In the genomic region with DNA sequence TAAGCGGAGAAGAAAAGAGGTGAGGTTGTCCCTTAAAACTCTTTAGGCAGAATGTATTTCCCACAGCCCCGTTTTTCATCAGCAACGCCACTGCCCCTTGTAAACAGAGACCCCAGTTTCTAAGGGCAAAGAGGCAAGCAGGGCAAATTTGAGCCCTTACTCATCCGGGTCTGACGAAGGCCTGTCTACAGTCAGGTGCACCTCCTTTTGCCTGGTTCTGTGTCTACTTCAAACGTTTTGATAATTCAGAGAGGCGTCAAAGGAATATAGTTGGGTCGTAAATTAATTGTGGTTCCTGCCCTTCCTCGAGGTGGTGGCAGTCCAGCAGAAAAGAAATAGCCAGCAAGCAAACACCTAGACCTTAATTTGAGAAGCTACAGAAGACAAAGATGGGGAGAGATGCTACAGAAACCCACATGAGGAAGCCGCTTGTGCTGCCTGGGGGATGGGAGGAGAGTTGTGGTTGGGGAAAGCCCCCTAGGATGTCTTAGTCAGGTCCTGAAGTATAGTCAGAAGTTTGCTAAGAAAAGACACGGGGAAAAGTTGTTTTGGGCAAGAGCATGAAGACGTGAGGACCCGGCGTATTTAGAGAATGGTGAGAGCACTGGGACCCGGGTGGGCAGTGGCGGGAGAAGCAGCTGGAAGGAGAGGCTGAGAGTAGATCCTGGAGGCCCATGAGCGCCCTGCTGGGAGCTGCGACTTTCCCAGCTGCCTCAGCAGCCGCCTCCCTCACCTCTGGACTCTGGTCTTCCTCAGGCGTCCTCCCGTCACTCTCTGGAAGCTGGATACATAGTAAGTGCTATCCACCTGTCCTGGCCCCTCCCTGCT, we compare ENCODE assay signal across 8 cellular contexts. TPM values are rescaled to one million over a fixed set of nuclear protein-coding genes. Genes with fewer than 3 reads are reported as not detected.
A peak's percentile ranks its signal among the peaks of the same experiment; 100 is the strongest.
DNase-seq lines count a peak whose midpoint lies in the region; ATAC-seq and TF ChIP-seq lines count a peak whose summit lies in the region.

No MANE protein-coding gene starts in this region.

- H3K4me3 ChIP-seq in AG04449 (ENCODE audit: low read depth, low read length), result peak overlapping the region; percentile 80
- H3K4me3 ChIP-seq in Loucy (ENCODE audit: low read length, poor library complexity, severe bottlenecking), result peak overlapping the region; percentile 74
- H3K4me3 ChIP-seq in fibroblast of villous mesenchyme (ENCODE audit: low read depth, low read length), result peak overlapping the region; percentile 93

- no peaks in the 10 kb centered on the region for H3K9me2 ChIP-seq in Loucy (replicated peaks; ENCODE audit: low read depth, low read length)

- no peak overlapping the region for H2AFZ ChIP-seq in Loucy (ENCODE audit: low read length)

- no peaks in the 10 kb centered on the region for H3K9me3 ChIP-seq in Loucy (ENCODE audit: insufficient read depth, low read depth, low read length)

- H3K79me2 ChIP-seq in Loucy (ENCODE audit: insufficient read depth, low read length), result peaks cover 58% of the 10 kb centered on the region

- peak overlapping the region; percentile 99 for H3K4me2 ChIP-seq in Loucy (ENCODE audit: low read depth, low read length, poor library complexity, severe bottlenecking)

- peaks cover 43% of the 10 kb centered on the region; the same call in 1 of the 2 replicates for H3K36me3 ChIP-seq in Loucy (ENCODE audit: insufficient read depth, low read length)

- peaks cover 46% of the 10 kb centered on the region for H4K20me1 ChIP-seq in Loucy (ENCODE audit: insufficient read depth, low read length, poor library complexity, severe bottlenecking)

- H3K9me3 Mint-ChIP-seq in activated T-cell treated with anti-CD3 and anti-CD28 coated beads, Interleukin-2, amount 50 U/mL, for 24 hours, result no peaks in the 10 kb centered on the region

- H3K27ac Mint-ChIP-seq in activated T-cell treated with anti-CD3 and anti-CD28 coated beads, Interleukin-2, amount 50 U/mL, for 24 hours, result peak overlapping the region; percentile 99

- no peaks in the 10 kb centered on the region for H3K27me3 Mint-ChIP-seq in activated T-cell treated with anti-CD3 and anti-CD28 coated beads, Interleukin-2, amount 50 U/mL, for 24 hours

- CTCF ChIA-PET in AG04449 (lab: Yijun Ruan, JAX), result interaction anchor here (1.1 to 3.8 kb wide), 6 partner anchors 10 to 33 kb away, joined by 3 to 32 read pairs (median 4); a partner anchor contains a TSS

- peaks cover 55% of the 10 kb centered on the region for H3K4me1 Mint-ChIP-seq in activated T-cell treated with anti-CD3 and anti-CD28 coated beads, Interleukin-2, amount 50 U/mL, for 24 hours (ENCODE audit: low read depth)

- POLR2A ChIA-PET in AG04449 (lab: Yijun Ruan, JAX), result interaction anchor here (0.6 to 2.7 kb wide), 4 partner anchors 10 to 1805 kb away, joined by 3 to 14 read pairs (median 7); a partner anchor contains a TSS

- H3K36me3 Mint-ChIP-seq in activated T-cell treated with anti-CD3 and anti-CD28 coated beads, Interleukin-2, amount 50 U/mL, for 24 hours (ENCODE audit: low read depth), result peaks cover 83% of the 10 kb centered on the region

- DNase-seq in AG04449 (ENCODE audit: low read depth, low spot score) (no peak), fibroblast of villous mesenchyme (ENCODE audit: low read depth) (peak; percentile 13), HUDEP-2 (lab: John Stamatoyannopoulos, UW; ENCODE audit: unreplicated experiment in 76 of 76) (no peak), ureter (ENCODE audit: low spot score) (no peak)
- DNase-seq in activated T-cell treated with anti-CD3 and anti-CD28 coated beads, Interleukin-2, amount 50 U/mL, for 24 hours, result peak; percentile 79
- DNase-seq in stimulated activated CD4-positive, alpha-beta T cell treated with anti-CD3 and anti-CD28 coated beads, Interleukin-12 subunit alpha, Interleukin-12 subunit beta, amount 100 ng/mL, for 48 hours (ENCODE audit: low read depth in 2 of 3, low spot score in 1 of 3), result peak; percentile 71 to 77 (median 74)

- peak overlapping the region; percentile 93 for H3K9ac ChIP-seq in Loucy (ENCODE audit: low read depth, low read length, poor library complexity, severe bottlenecking)

- no peak for ATAC-seq in GM21576 (IDR thresholded peaks at IDR 0.05; ENCODE audit: unreplicated experiment)

- peaks cover 29% of the 10 kb centered on the region for H3K4me1 ChIP-seq in Loucy (ENCODE audit: insufficient read depth, low read length, poor library complexity, severe bottlenecking)

- no peaks in the 10 kb centered on the region for H3K27me3 ChIP-seq in Loucy (ENCODE audit: insufficient read depth, low read length, poor library complexity, severe bottlenecking)

- peaks cover 4% of the 10 kb centered on the region; the same call in 1 of the 2 replicates for H3F3A ChIP-seq in Loucy (ENCODE audit: low read depth)

- TF ChIP-seq CTCF in AG04449 (IDR thresholded peaks at IDR 0.05; ENCODE audit: insufficient read depth, low read length, missing control alignments), result no peak
- TF ChIP-seq CTCF in Loucy (conservative IDR thresholded peaks at IDR 0.05; ENCODE audit: low read length), result no peak
- no peak for TF ChIP-seq CTCF in fibroblast of villous mesenchyme (IDR thresholded peaks at IDR 0.05; ENCODE audit: insufficient read depth, low read depth, low read length)

- peak overlapping the region; percentile 98 for H3K4me3 Mint-ChIP-seq in activated T-cell treated with anti-CD3 and anti-CD28 coated beads, Interleukin-2, amount 50 U/mL, for 24 hours

RNA-seq across cellular contexts. Expression of a gene that starts 2.4 kb away (rescaled TPM):
- total RNA-seq in fibroblast of villous mesenchyme, result 30.2 and 30.3 TPM in 2 replicates
- total RNA-seq in ureter, result 82.5 TPM

RNA-seq across cellular contexts. Expression of a gene that starts 9.9 kb away (rescaled TPM):
- total RNA-seq in fibroblast of villous mesenchyme (5.2 and 5.6 TPM in 2 replicates), ureter (37.8 TPM)

RNA-seq across cellular contexts. Expression of a gene that starts 38.3 kb away (rescaled TPM):
- total RNA-seq in fibroblast of villous mesenchyme (15.1 and 16.8 TPM in 2 replicates), ureter (82.3 TPM)

RNA-seq across cellular contexts. Expression of a gene that starts 50.4 kb away (rescaled TPM):
- total RNA-seq in fibroblast of villous mesenchyme (6.9 and 7.4 TPM in 2 replicates), ureter (10.2 TPM)

Comparison
In these comparisons a context has a peak if more than half of its experiments do, and no peak if none do; other contexts are left out.
1. DNase-seq: peak in activated T-cell treated with anti-CD3 and anti-CD28 coated beads, Interleukin-2, amount 50 U/mL, for 24 hours (single experiment), fibroblast of villous mesenchyme (single experiment) and stimulated activated CD4-positive, alpha-beta T cell treated with anti-CD3 and anti-CD28 coated beads, Interleukin-12 subunit alpha, Interleukin-12 subunit beta, amount 100 ng/mL, for 48 hours (3 of 3); none in AG04449 (single experiment), HUDEP-2 (0 of 76) and ureter (single experiment).
2. Peak in every context shown above with its lines, with median percentiles within 50 percentile points of each other: H3K4me3 ChIP-seq.